Comparison of ENCODE assay signal across 14 cellular contexts in genomic region chr1:41741244-41741643, GRCh38.
DNase-seq lines count a peak whose midpoint lies in the region.
"Had no signal": no experiment of that assay in that cellular context is flagged by ENCODE, and none has a peak within 500 bp of the region (broad histone marks: within the 10 kb centered on the region; RNA-seq: fewer than 3 reads in every experiment).

No MANE protein-coding gene starts in this region.

- no peaks in the 10 kb centered on the region for H3K27me3 Mint-ChIP-seq in activated T-cell treated with anti-CD3 and anti-CD28 coated beads, Interleukin-2, amount 50 U/mL, for 24 hours
- no peaks in the 10 kb centered on the region for H3K27me3 Mint-ChIP-seq in stimulated activated naive CD8-positive, alpha-beta T cell treated with anti-CD3 and anti-CD28 coated beads, Interleukin-15, Interleukin-2, amounts not matched to agents 100 ng/mL and 50 ng/mL, for 24 hours
- H3K27me3 Mint-ChIP-seq: naive B cell had no signal

- no peak overlapping the region for H3K23ac ChIP-seq in mesenchymal stem cell (ENCODE audit: low read length in 2 of 2)

- H3K27ac Mint-ChIP-seq in activated T-cell treated with anti-CD3 and anti-CD28 coated beads, Interleukin-2, amount 50 U/mL, for 24 hours, result peak overlapping the region; percentile 99
- H3K27ac Mint-ChIP-seq in stimulated activated naive CD8-positive, alpha-beta T cell treated with anti-CD3 and anti-CD28 coated beads, Interleukin-15, Interleukin-2, amounts not matched to agents 100 ng/mL and 50 ng/mL, for 24 hours, result peak overlapping the region; percentile 94

- no peak overlapping the region for H2BK12ac ChIP-seq in mesenchymal stem cell (ENCODE audit: low read length in 2 of 2)

- no peaks in the 10 kb centered on the region for H3K9me3 ChIP-seq in mesenchymal stem cell (ENCODE audit: control insufficient read depth, low read length)
- H3K9me3 ChIP-seq: gastrocnemius medialis had no signal

- peaks cover 0 to 4% of the 10 kb centered on the region in 2 experiments for H3K27me3 ChIP-seq in mesenchymal stem cell (ENCODE audit: control insufficient read depth in 1 of 2, insufficient read depth in 1 of 2, low read length in 2 of 2)
- H3K27me3 ChIP-seq: gastrocnemius medialis had no signal

- H2BK120ac ChIP-seq in mesenchymal stem cell (ENCODE audit: low read depth, low read length), result no peak overlapping the region

- peak overlapping the region; percentile 53 for H4K91ac ChIP-seq in mesenchymal stem cell (ENCODE audit: low read length)

- no peak overlapping the region for H2BK15ac ChIP-seq in mesenchymal stem cell (ENCODE audit: low read depth, poor library complexity, severe bottlenecking)

- H2BK5ac ChIP-seq in mesenchymal stem cell (ENCODE audit: low read depth, low read length, poor library complexity, severe bottlenecking), result no peak overlapping the region

- no peak overlapping the region for H3K4me3 Mint-ChIP-seq in activated T-cell treated with anti-CD3 and anti-CD28 coated beads, Interleukin-2, amount 50 U/mL, for 24 hours
- H3K4me3 Mint-ChIP-seq in stimulated activated naive CD8-positive, alpha-beta T cell treated with anti-CD3 and anti-CD28 coated beads, Interleukin-15, Interleukin-2, amounts not matched to agents 100 ng/mL and 50 ng/mL, for 24 hours, result peak overlapping the region; percentile 46

- no peaks in the 10 kb centered on the region for H3K9me3 Mint-ChIP-seq in activated T-cell treated with anti-CD3 and anti-CD28 coated beads, Interleukin-2, amount 50 U/mL, for 24 hours
- no peaks in the 10 kb centered on the region for H3K9me3 Mint-ChIP-seq in stimulated activated naive CD8-positive, alpha-beta T cell treated with anti-CD3 and anti-CD28 coated beads, Interleukin-15, Interleukin-2, amounts not matched to agents 100 ng/mL and 50 ng/mL, for 24 hours
- H3K9me3 Mint-ChIP-seq: naive B cell had no signal

- WGBS in mesenchymal stem cell, result 86% methylated on average over 6 of the region's 7 CpGs

- no peak overlapping the region for H4K8ac ChIP-seq in mesenchymal stem cell (ENCODE audit: low read length)

- H3K4me3 ChIP-seq in mesenchymal stem cell (ENCODE audit: insufficient read depth in 1 of 2, low read depth in 1 of 2, low read length in 2 of 2), result no peak overlapping the region
- H3K4me3 ChIP-seq: gastrocnemius medialis had no signal

- no peak overlapping the region for H2AFZ ChIP-seq in mesenchymal stem cell (ENCODE audit: low read depth, low read length)

- no peak overlapping the region for H3K14ac ChIP-seq in mesenchymal stem cell (ENCODE audit: low read length in 2 of 2)

- H3K4me1 ChIP-seq in mesenchymal stem cell (ENCODE audit: control insufficient read depth, insufficient read depth, low read depth, low read length), result peaks cover 25% of the 10 kb centered on the region

- no peak overlapping the region for H3K9ac ChIP-seq in mesenchymal stem cell (ENCODE audit: low read length)

- no peak overlapping the region for H3K27ac ChIP-seq in mesenchymal stem cell (ENCODE audit: low read length, poor library complexity, severe bottlenecking)
- H3K27ac ChIP-seq: gastrocnemius medialis had no signal

- H3K4me1 Mint-ChIP-seq in activated T-cell treated with anti-CD3 and anti-CD28 coated beads, Interleukin-2, amount 50 U/mL, for 24 hours (ENCODE audit: low read depth), result peaks cover 100% of the 10 kb centered on the region
- peaks cover 100% of the 10 kb centered on the region for H3K4me1 Mint-ChIP-seq in stimulated activated naive CD8-positive, alpha-beta T cell treated with anti-CD3 and anti-CD28 coated beads, Interleukin-15, Interleukin-2, amounts not matched to agents 100 ng/mL and 50 ng/mL, for 24 hours (ENCODE audit: low read depth)

- no peak overlapping the region for H3K4ac ChIP-seq in mesenchymal stem cell (ENCODE audit: low read depth in 1 of 2, low read length in 2 of 2)

- no peaks in the 10 kb centered on the region for H3K36me3 Mint-ChIP-seq in activated T-cell treated with anti-CD3 and anti-CD28 coated beads, Interleukin-2, amount 50 U/mL, for 24 hours (ENCODE audit: low read depth)
- H3K36me3 Mint-ChIP-seq in stimulated activated naive CD8-positive, alpha-beta T cell treated with anti-CD3 and anti-CD28 coated beads, Interleukin-15, Interleukin-2, amounts not matched to agents 100 ng/mL and 50 ng/mL, for 24 hours (ENCODE audit: low read depth), result no peaks in the 10 kb centered on the region
- H3K36me3 Mint-ChIP-seq: naive B cell had no signal

- DNase-seq in activated T-cell treated with anti-CD3 and anti-CD28 coated beads for 24 hours (ENCODE audit: low read depth) (peak; percentile 42), mesenchymal stem cell (no peak), COLO668 (lab: John Stamatoyannopoulos, UW; ENCODE audit: unreplicated experiment) (no peak), NCI-H82 treated with DMSO at 0.1 percent for 48 hours (lab: John Stamatoyannopoulos, UW; ENCODE audit: unreplicated experiment) (no peak), T-helper 9 cell (no peak)
- DNase-seq in activated T-cell treated with anti-CD3 and anti-CD28 coated beads, Interleukin-2, amount 50 U/mL, for 1 hour, result no peak
- peak; percentile 71 for DNase-seq in activated T-cell treated with anti-CD3 and anti-CD28 coated beads, Interleukin-2, amount 50 U/mL, for 24 hours
- DNase-seq: effector memory CD4-positive, alpha-beta T cell; EL; gastrocnemius medialis; naive B cell; NCI-H1436; NCI-H526 had no signal

- H3K18ac ChIP-seq in mesenchymal stem cell (ENCODE audit: low read depth in 1 of 2, low read length in 2 of 2), result no peak overlapping the region

- H3K36me3 ChIP-seq in mesenchymal stem cell (ENCODE audit: control insufficient read depth in 1 of 2, insufficient read depth in 2 of 2, low read depth in 1 of 2, low read length in 2 of 2), result no peaks in the 10 kb centered on the region
- H3K36me3 ChIP-seq: gastrocnemius medialis had no signal

- H3K79me1 ChIP-seq in mesenchymal stem cell (replicated peaks; ENCODE audit: low read length, poor library complexity, severe bottlenecking), result peaks cover 15% of the 10 kb centered on the region

- no peak overlapping the region for H3K4me2 ChIP-seq in mesenchymal stem cell (ENCODE audit: low read length, poor library complexity, severe bottlenecking)

- peak overlapping the region; percentile 78 for H2AK5ac ChIP-seq in mesenchymal stem cell (ENCODE audit: low read length, severe bottlenecking)

Comparison
In these comparisons a context has a peak if more than half of its experiments do, and no peak if none do; other contexts are left out.
1. DNase-seq: peak in activated T-cell treated with anti-CD3 and anti-CD28 coated beads for 24 hours (single experiment) and activated T-cell treated with anti-CD3 and anti-CD28 coated beads, Interleukin-2, amount 50 U/mL, for 24 hours (single experiment); none in activated T-cell treated with anti-CD3 and anti-CD28 coated beads, Interleukin-2, amount 50 U/mL, for 1 hour (single experiment), mesenchymal stem cell (single experiment), COLO668 (single experiment), NCI-H82 treated with DMSO at 0.1 percent for 48 hours (single experiment) and T-helper 9 cell (single experiment).